Comparison of ENCODE assay signal across 7 cellular contexts in genomic region chr6:27132282-27132531, GRCh38.
DNase-seq lines count a peak whose midpoint lies in the region; ATAC-seq and TF ChIP-seq lines count a peak whose summit lies in the region.
"Not testable (repeated sequence)": the region's sequence is repeated elsewhere in the genome, so short reads cannot be mapped to it uniquely, and the experiment has no call there.

No MANE protein-coding gene starts in this region.

- not testable (repeated sequence) for TF ChIP-seq CTCF in GM12865 (IDR thresholded peaks at IDR 0.05; ENCODE audit: insufficient read depth, low read depth, low read length, missing control alignments); brain microvascular endothelial cell (IDR thresholded peaks at IDR 0.05; ENCODE audit: low read depth, low read length, missing control alignments); hepatocyte (IDR thresholded peaks at IDR 0.05; ENCODE audit: poor library complexity); ovary (IDR thresholded peaks at IDR 0.05)

- H3K27ac ChIP-seq in brain microvascular endothelial cell: peak overlapping the region; percentile 86
- peak overlapping the region; percentile 91 for H3K27ac ChIP-seq in hepatocyte
- H3K27ac ChIP-seq in ovary: peak overlapping the region in 1 of 2 donors; percentile 64

- not testable (repeated sequence) for H4K20me1 ChIP-seq in hepatocyte (ENCODE audit: insufficient read depth, poor library complexity, severe bottlenecking)

- in situ Hi-C loops in brain microvascular endothelial cell (cut with HindIII; ENCODE audit: low pct_ligation_motif_present, low sequenced_read_pairs): not testable (repeated sequence)

- peaks cover 11% of the 10 kb centered on the region for H3K4me1 ChIP-seq in hepatocyte (ENCODE audit: insufficient read depth)
- H3K4me1 ChIP-seq in ovary (ENCODE audit: insufficient read depth): not testable (repeated sequence)

- peak; percentile 8 for ATAC-seq in GM21737 (IDR thresholded peaks at IDR 0.05; ENCODE audit: unreplicated experiment)
- ATAC-seq in HG03439 (IDR thresholded peaks at IDR 0.05; ENCODE audit: unreplicated experiment): peak; percentile 5

- not testable (repeated sequence) for H3K9me3 ChIP-seq in hepatocyte (ENCODE audit: low read depth); ovary

- not testable (repeated sequence) for H3K36me3 ChIP-seq in brain microvascular endothelial cell (replicated peaks); hepatocyte (replicated peaks; ENCODE audit: insufficient read depth, low read depth); ovary

- H3K79me2 ChIP-seq in hepatocyte: peaks cover 11% of the 10 kb centered on the region

- not testable (repeated sequence) for TF ChIP-seq EP300 in ovary (IDR thresholded peaks at IDR 0.05)

- H3K9me2 ChIP-seq in hepatocyte (replicated peaks; ENCODE audit: insufficient read depth): not testable (repeated sequence)

- WGBS in hepatocyte (ENCODE audit: low lambda C conversion rate, missing lambda C conversion rate): 0% methylated on average over 14 of the region's 14 CpGs
- 0 to 1% (median 1%) methylated on average over 12 to 14 of the region's 14 CpGs for WGBS in ovary, 3 donors

- H3K4me2 ChIP-seq in hepatocyte: peak overlapping the region; percentile 85

- TF ChIP-seq POLR2A in ovary (IDR thresholded peaks at IDR 0.05): not testable (repeated sequence)

- peak overlapping the region; percentile 92 for H3K4me3 ChIP-seq in GM12865 (ENCODE audit: low read depth, low read length)
- H3K4me3 ChIP-seq in brain microvascular endothelial cell (ENCODE audit: low read depth, low read length): peak overlapping the region; percentile 70
- peak overlapping the region; percentile 20 for H3K4me3 ChIP-seq in hepatocyte
- H3K4me3 ChIP-seq in ovary: peak overlapping the region; percentile 56

- intact Hi-C loops in ovary (cut with DNase I): loop anchor here in 2 of 4 donors (10.0 kb wide), 1 partner anchor 1107 kb away; a partner anchor contains a TSS

- not testable (repeated sequence) for DNase-seq in GM12865 (ENCODE audit: low read depth); brain microvascular endothelial cell; hepatocyte (ENCODE audit: low spot score); ovary

- H2AFZ ChIP-seq in hepatocyte: peak overlapping the region; percentile 0

- H3K27me3 ChIP-seq in brain microvascular endothelial cell (replicated peaks); hepatocyte; ovary: not testable (repeated sequence)

TF ChIP-seq in PFSK-1, 5 proteins besides CTCF, POLR2A, EP300 and RAD21:
- TF ChIP-seq POLR2AphosphoS5 (IDR thresholded peaks at IDR 0.05; ENCODE audit: low read depth, low read length): 0 out of 2 replicates have a peak, but pooled peaks have one; percentile 26
TF ChIP-seq in PFSK-1: peak in this region for 1; not testable (repeated sequence) for 4.

Comparison
In these comparisons a context has a peak if more than half of its experiments do, and no peak if none do; other contexts are left out.
1. H3K4me3 ChIP-seq: peak in every context shown above with its lines; median percentile 92 in GM12865; 70 in brain microvascular endothelial cell; 56 in ovary; 20 in hepatocyte.